ENCODE assay signal across 26 cellular contexts in genomic region chr2:164789986-164790385, GRCh38.
"Had no signal": no experiment of that assay in that cellular context is flagged by ENCODE, and none has a peak within 500 bp of the region (broad histone marks: within the 10 kb centered on the region; RNA-seq: fewer than 3 reads in every experiment).

No MANE protein-coding gene starts in this region.

- H3K27ac ChIP-seq: stomach, suprapubic skin, testis, thoracic aorta, thyroid gland, transverse colon, upper lobe of left lung, uterus, vagina had no signal

- H3K4me1 ChIP-seq: uterus had no signal

- H3K36me3 ChIP-seq: stomach, suprapubic skin, thoracic aorta, thyroid gland, tibial artery, tibial nerve, transverse colon, upper lobe of left lung, vagina had no signal

- DNase-seq: stimulated activated CD4-positive, alpha-beta T cell treated with anti-CD3 and anti-CD28 coated beads, Interleukin-2, amount 100 ng/mL, for 48 hours; stimulated activated CD4-positive, alpha-beta T cell treated with anti-CD3 and anti-CD28 coated beads, Interleukin-4, amount 100 ng/mL, for 1 hour; stimulated activated CD4-positive, alpha-beta T cell treated with anti-CD3 and anti-CD28 coated beads, Interleukin-4, amount 100 ng/mL, for 24 hours; stimulated activated CD4-positive, alpha-beta T cell treated with anti-CD3 and anti-CD28 coated beads, Interleukin-4, amount 100 ng/mL, for 4 hours; stimulated activated CD8-positive, alpha-beta memory T cell treated with anti-CD3 and anti-CD28 coated beads, Interleukin-4, amount 100 ng/mL, for 48 hours; stimulated activated naive B cell treated with anti-CD40 and anti-IgM and Interleukin-4, amounts not matched to agents 10 μg/mL and 1 μg/mL and 100 μg/mL, for 72 hours; stimulated activated naive CD4-positive, alpha-beta T cell; stimulated activated naive CD4-positive, alpha-beta T cell treated with Interleukin-2 at 50 U/mL for 16 hours; stimulated activated naive CD8-positive, alpha-beta T cell treated with anti-CD3 and anti-CD28 coated beads, Interleukin-15, amount 100 ng/mL, for 72 hours; stimulated activated naive CD8-positive, alpha-beta T cell treated with anti-CD3 and anti-CD28 coated beads, Interleukin-15, Interleukin-2, amounts not matched to agents 100 U/mL and 50 U/mL, for 24 hours; stomach; substantia nigra; testis; thyroid gland; tibial artery; transverse colon; trophoblast cell; upper lobe of left lung; uterus had no signal

- H3K27me3 ChIP-seq: stomach, suprapubic skin, testis, thyroid gland, tibial artery, tibial nerve, transverse colon, upper lobe of left lung, uterus, vagina had no signal

- ATAC-seq: stimulated activated effector memory CD8-positive, alpha-beta T cell treated with anti-CD3 and anti-CD28 coated beads, Interleukin-12 subunit alpha, Interleukin-12 subunit beta, amount 100 ng/mL, for 72 hours; stimulated activated memory B cell treated with anti-CD40 and anti-IgM and Interleukin-4, amounts not matched to agents 10 μg/mL and 1 μg/mL and 100 μg/mL, for 72 hours; stimulated activated naive B cell treated with anti-CD40 and anti-IgM and Interleukin-4, amounts not matched to agents 10 μg/mL and 1 μg/mL and 100 μg/mL, for 72 hours; stimulated activated naive CD8-positive, alpha-beta T cell treated with anti-CD3 and anti-CD28 coated beads, Interleukin-15, amount 100 ng/mL, for 72 hours; stimulated activated naive CD8-positive, alpha-beta T cell treated with anti-CD3 and anti-CD28 coated beads, Interleukin-15, Interleukin-2, amounts not matched to agents 100 U/mL and 50 U/mL, for 24 hours had no signal

- FAIRE-seq: urothelium cell line had no signal

- H3K4me3 ChIP-seq: stomach, suprapubic skin, testis, thoracic aorta, thyroid gland, tibial artery, tibial nerve, transverse colon, upper lobe of left lung, uterus, vagina had no signal

- H3K9me3 ChIP-seq: stomach, suprapubic skin, testis, thoracic aorta, thyroid gland, tibial artery, tibial nerve, transverse colon, upper lobe of left lung, uterus, vagina had no signal
